In the genomic region with DNA sequence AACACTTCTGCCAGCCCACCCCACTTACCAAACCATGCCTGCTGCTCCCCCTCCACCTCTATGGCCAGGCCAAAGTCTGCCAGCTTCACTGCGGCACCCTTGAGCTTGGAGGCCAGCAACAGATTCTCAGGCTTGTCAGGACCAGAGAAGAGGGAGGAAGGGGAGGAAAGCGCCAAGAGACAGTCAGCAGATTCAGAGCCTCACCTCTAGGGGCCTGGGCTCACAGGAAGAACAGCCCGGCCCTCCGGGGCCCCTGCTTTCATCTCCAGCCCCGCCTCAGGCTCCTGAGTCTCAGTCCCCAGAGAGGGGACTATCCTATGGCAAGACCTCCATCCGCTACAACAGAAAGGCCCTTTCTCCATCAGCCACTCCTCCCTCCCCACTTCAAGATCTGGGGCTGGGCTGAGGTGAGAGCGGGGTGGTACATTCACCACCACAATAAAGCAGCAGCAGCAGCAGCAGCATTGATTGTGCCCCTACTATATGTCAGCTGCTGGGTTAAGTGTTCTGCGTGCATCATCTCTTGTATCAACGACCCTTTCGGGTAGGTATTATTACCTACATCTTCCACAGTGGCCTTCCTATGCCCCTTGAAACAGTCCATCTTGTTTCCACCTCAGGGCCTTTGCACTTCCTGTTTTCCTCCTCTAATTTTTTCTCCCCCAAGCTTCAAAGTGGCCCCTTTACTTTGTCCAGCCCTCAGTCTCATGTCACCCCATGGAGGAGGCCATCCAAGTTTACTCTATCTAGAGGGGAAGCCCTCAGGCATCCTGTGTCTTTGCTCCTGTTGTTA, we compare ENCODE assay signal across 1 cellular context.
TF ChIP-seq lines count a peak whose summit lies in the region.

No MANE protein-coding gene starts in this region.

TF ChIP-seq in GM12878, 131 proteins besides CTCF, POLR2A, EP300 and RAD21:
- TF ChIP-seq SRF (IDR thresholded peaks at IDR 0.05; ENCODE audit: low read depth in 2 of 2, low read length in 2 of 2), result no peak
- TF ChIP-seq SPI1 (IDR thresholded peaks at IDR 0.05; ENCODE audit: borderline replicate concordance, insufficient read depth, low read depth, low read length), result peak; percentile 25; the same call in 1 of the 2 replicates
- TF ChIP-seq, protein P1, sequence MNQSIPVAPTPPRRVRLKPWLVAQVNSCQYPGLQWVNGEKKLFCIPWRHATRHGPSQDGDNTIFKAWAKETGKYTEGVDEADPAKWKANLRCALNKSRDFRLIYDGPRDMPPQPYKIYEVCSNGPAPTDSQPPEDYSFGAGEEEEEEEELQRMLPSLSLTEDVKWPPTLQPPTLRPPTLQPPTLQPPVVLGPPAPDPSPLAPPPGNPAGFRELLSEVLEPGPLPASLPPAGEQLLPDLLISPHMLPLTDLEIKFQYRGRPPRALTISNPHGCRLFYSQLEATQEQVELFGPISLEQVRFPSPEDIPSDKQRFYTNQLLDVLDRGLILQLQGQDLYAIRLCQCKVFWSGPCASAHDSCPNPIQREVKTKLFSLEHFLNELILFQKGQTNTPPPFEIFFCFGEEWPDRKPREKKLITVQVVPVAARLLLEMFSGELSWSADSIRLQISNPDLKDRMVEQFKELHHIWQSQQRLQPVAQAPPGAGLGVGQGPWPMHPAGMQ (IDR thresholded peaks at IDR 0.05; ENCODE audit: borderline replicate concordance), result no peak
